In genomic region chr17:76485569-76485968, GRCh38 we compare ENCODE assay signal across 1 cellular context.
TF ChIP-seq lines count a peak whose summit lies in the region.

No MANE protein-coding gene starts in this region.

TF ChIP-seq in GM12878, 131 proteins besides CTCF, POLR2A, EP300 and RAD21:
- TF ChIP-seq RBBP5 (conservative IDR thresholded peaks at IDR 0.05): no peak
- no peak for TF ChIP-seq ZNF217 (IDR thresholded peaks at IDR 0.05)
- no peak for TF ChIP-seq SMAD5 (IDR thresholded peaks at IDR 0.05; ENCODE audit: low read depth)
- no peak for TF ChIP-seq MTA2 (IDR thresholded peaks at IDR 0.05; ENCODE audit: low read depth)
- TF ChIP-seq RB1 (IDR thresholded peaks at IDR 0.05; ENCODE audit: borderline replicate concordance): no peak
- no peak for TF ChIP-seq ZNF592 (IDR thresholded peaks at IDR 0.05)
- TF ChIP-seq TCF12 (IDR thresholded peaks at IDR 0.05; ENCODE audit: low read depth, low read length): no peak
- no peak for TF ChIP-seq DPF2 (IDR thresholded peaks at IDR 0.05)
- TF ChIP-seq CREM (IDR thresholded peaks at IDR 0.05; ENCODE audit: low read depth): no peak
- no peak for TF ChIP-seq NBN (IDR thresholded peaks at IDR 0.05)
- no peak for TF ChIP-seq SMARCA5 (IDR thresholded peaks at IDR 0.05)
- no peak for TF ChIP-seq PML (IDR thresholded peaks at IDR 0.05; ENCODE audit: low read length)
- TF ChIP-seq KDM1A (IDR thresholded peaks at IDR 0.05; ENCODE audit: borderline replicate concordance): no peak
- TF ChIP-seq ZNF384 (IDR thresholded peaks at IDR 0.05; ENCODE audit: borderline replicate concordance, low read depth, low read length): no peak
- no peak for TF ChIP-seq CBX5 (IDR thresholded peaks at IDR 0.05; ENCODE audit: low read depth)
